15 cellular contexts compared by ENCODE assay signal in genomic region chr16:22183901-22184614, GRCh38. TPM values are rescaled to one million over a fixed set of nuclear protein-coding genes. Genes with fewer than 3 reads are reported as not detected.
DNase-seq lines count a peak whose midpoint lies in the region; ATAC-seq, FAIRE-seq and TF ChIP-seq lines count a peak whose summit lies in the region.
"Had no signal": no experiment of that assay in that cellular context is flagged by ENCODE, and none has a peak within 500 bp of the region (broad histone marks: within the 10 kb centered on the region; RNA-seq: fewer than 3 reads in every experiment).

No MANE protein-coding gene starts in this region.

- H3K36me3 ChIP-seq in DOHH2 (ENCODE audit: control insufficient read depth, low read length): no peaks in the 10 kb centered on the region

- 0 out of 3 replicates have a peak, but pooled peaks have one; percentile 8 for TF ChIP-seq CTCF in A549 (IDR thresholded peaks at IDR 0.05)
- TF ChIP-seq CTCF in DOHH2 (IDR thresholded peaks at IDR 0.05; ENCODE audit: low read depth, low read length, poor library complexity, severe bottlenecking): peak; percentile 70

- DNase-seq in A549 (ENCODE audit: low read depth in 1 of 2, low spot score in 1 of 2): no peak
- DNase-seq in NCI-H146 (lab: John Stamatoyannopoulos, UW): peak; percentile 31
- DNase-seq in effector memory CD8-positive, alpha-beta T cell: no peak
- no peak for DNase-seq in Ammon's horn (ENCODE audit: low spot score)
- no peak for DNase-seq in HT-29 (ENCODE audit: low spot score)
- DNase-seq: activated T-cell treated with anti-CD3 and anti-CD28 coated beads, Interleukin-2, amount 50 U/mL, for 72 hours; DMS153; HCEC 1CT; T-helper 2 cell had no signal

- no peak for TF ChIP-seq EP300 in A549 (IDR thresholded peaks at IDR 0.05)

- no peak overlapping the region for H3K27ac ChIP-seq in A549
- no peak overlapping the region for H3K27ac ChIP-seq in DOHH2 (ENCODE audit: low read depth, low read length)
- H3K27ac ChIP-seq: HL-60 had no signal

- H3K4me2 ChIP-seq in A549 (no peak overlapping the region), DOHH2 (ENCODE audit: low read length) (no peak overlapping the region)

- H3K9me2 ChIP-seq in DOHH2 (replicated peaks; ENCODE audit: control insufficient read depth, low read length): no peaks in the 10 kb centered on the region

- peaks cover 7 to 10% of the 10 kb centered on the region in 2 donors for H3K4me1 Mint-ChIP-seq in effector memory CD8-positive, alpha-beta T cell (ENCODE audit: low read depth in 2 of 2)

- FAIRE-seq in A549 (lab: Jason Lieb, UNC): no peak

- H3K4me3 ChIP-seq in A549 (no peak overlapping the region), DOHH2 (ENCODE audit: low read length) (no peak overlapping the region)

- POLR2A ChIA-PET in A549 (lab: Yijun Ruan, JAX): no interaction called here

- H3F3A ChIP-seq in DOHH2 (ENCODE audit: control insufficient read depth, insufficient read depth): 0 out of 2 replicates have a peak, but pooled peaks cover 2% of the 10 kb centered on the region

- peaks cover 4% of the 10 kb centered on the region for H3K4me1 ChIP-seq in A549
- peaks cover 10% of the 10 kb centered on the region for H3K4me1 ChIP-seq in DOHH2 (ENCODE audit: control insufficient read depth, low read length)

- TF ChIP-seq RAD21 in A549 (conservative IDR thresholded peaks at IDR 0.05 in 1 of 2, IDR thresholded peaks at IDR 0.05 in 1 of 2): no peak

- no peaks in the 10 kb centered on the region for H3K27me3 Mint-ChIP-seq in effector memory CD8-positive, alpha-beta T cell

- CTCF ChIA-PET in A549 (lab: Yijun Ruan, JAX): interaction anchor here (1.1 to 2.1 kb wide), 5 partner anchors 28 to 544 kb away, joined by 3 to 8 read pairs (median 4); no protein-coding TSS in a partner anchor

- ATAC-seq in A549 (peak in 1 of 2 experiments; percentile 30; a peak in 1 of 6 replicates), GM18870 (IDR thresholded peaks at IDR 0.05; ENCODE audit: unreplicated experiment) (no peak), HG03460 (IDR thresholded peaks at IDR 0.05; ENCODE audit: unreplicated experiment) (no peak)
- ATAC-seq in effector memory CD8-positive, alpha-beta T cell (replicated peaks): peak; percentile 30
- ATAC-seq: activated T-cell treated with anti-CD3 and anti-CD28 coated beads, Interleukin-2, amount 50 U/mL, for 72 hours had no signal

- WGBS in A549 (ENCODE audit: missing lambda C conversion rate): 70% methylated on average over 8 of the region's 11 CpGs

- no peaks in the 10 kb centered on the region for H4K20me1 ChIP-seq in DOHH2 (ENCODE audit: control insufficient read depth, insufficient read depth, low read depth, low read length)

- H3K9me3 ChIP-seq in A549: no peaks in the 10 kb centered on the region
- H3K9me3 ChIP-seq in DOHH2 (ENCODE audit: control insufficient read depth, insufficient read depth, low read length): no peaks in the 10 kb centered on the region

- peaks cover 3% of the 10 kb centered on the region; the same call in 1 of the 2 replicates for H3K27me3 ChIP-seq in DOHH2 (ENCODE audit: control insufficient read depth, low read length)

- H3K4me3 Mint-ChIP-seq in effector memory CD8-positive, alpha-beta T cell: no peak overlapping the region
- H3K4me3 Mint-ChIP-seq: activated T-cell treated with anti-CD3 and anti-CD28 coated beads, Interleukin-2, amount 50 U/mL, for 72 hours had no signal

- no peaks in the 10 kb centered on the region for H3K79me2 ChIP-seq in DOHH2 (ENCODE audit: control insufficient read depth, low read length)

- TF ChIP-seq POLR2A in A549 (IDR thresholded peaks at IDR 0.05; ENCODE audit: low read length): no peak

- H3K27ac Mint-ChIP-seq in effector memory CD8-positive, alpha-beta T cell: no peak overlapping the region
- H3K27ac Mint-ChIP-seq: activated T-cell treated with anti-CD3 and anti-CD28 coated beads, Interleukin-2, amount 50 U/mL, for 72 hours had no signal

- H3K9me3 Mint-ChIP-seq in effector memory CD8-positive, alpha-beta T cell: no peaks in the 10 kb centered on the region
- H3K9me3 Mint-ChIP-seq: activated T-cell treated with anti-CD3 and anti-CD28 coated beads, Interleukin-2, amount 50 U/mL, for 72 hours had no signal

- no peaks in the 10 kb centered on the region for H3K36me3 Mint-ChIP-seq in effector memory CD8-positive, alpha-beta T cell (ENCODE audit: insufficient read depth)

TF ChIP-seq in A549, 52 proteins besides CTCF, POLR2A, EP300 and RAD21:
- TF ChIP-seq ZSCAN20 (CRISPR knock-in tag; IDR thresholded peaks at IDR 0.05) (no peak), HOXA7 (CRISPR knock-in tag; IDR thresholded peaks at IDR 0.05) (no peak), CBX2 (IDR thresholded peaks at IDR 0.05; ENCODE audit: borderline replicate concordance, low read depth) (no peak), SMC3 (IDR thresholded peaks at IDR 0.05) (no peak), USF2 (IDR thresholded peaks at IDR 0.05) (no peak)

RNA-seq across cellular contexts. Expression of gene SDR42E2, which starts 21.8 kb away (rescaled TPM):
- polyA plus RNA-seq in A549 (2011; rRNA removed) (not detected in 2 replicates), A549 (2017; fragmentation: RNase III; extraction: RNeasy Plus Mini Kit Qiagen cat#74134 plus additional on column Dnase treatment) (not detected in 3 replicates)
- polyA plus RNA-seq in A549 (2012; cell fraction: cytosol; rRNA removed): 0.01 TPM in 1 of 2 replicates, not detected in the other
- polyA plus RNA-seq in A549 (2012; cell fraction: nucleus; rRNA removed): not detected in 2 replicates
- polyA minus RNA-seq in A549 (2011; rRNA and poly(A)+ RNA removed): not detected in 2 replicates
- total RNA-seq in HT-29 (2014; rRNA removed; shearing (Covaris generic)): 0.05 TPM in 1 of 2 replicates, not detected in the other
- total RNA-seq: cerebellum, myocyte had no signal

RNA-seq across cellular contexts. Expression of gene EEF2K, which starts 22.0 kb away (rescaled TPM):
- 8.2 and 11.6 TPM in 2 replicates for polyA plus RNA-seq in A549 (2011; rRNA removed)
- 7.8 and 9.8 TPM in 2 replicates for polyA plus RNA-seq in A549 (2012; cell fraction: cytosol; rRNA removed)
- 23.0 and 27.4 TPM in 2 replicates for polyA plus RNA-seq in A549 (2012; cell fraction: nucleus; rRNA removed)
- polyA plus RNA-seq in A549 (2017; fragmentation: RNase III; extraction: RNeasy Plus Mini Kit Qiagen cat#74134 plus additional on column Dnase treatment): 8.6 to 10.0 TPM (median 9.4 TPM) in 3 replicates
- polyA minus RNA-seq in A549 (2011; rRNA and poly(A)+ RNA removed): 24.1 and 32.6 TPM in 2 replicates
- total RNA-seq in HT-29 (2014; rRNA removed; shearing (Covaris generic)): 11.1 and 16.5 TPM in 2 replicates
